14 cellular contexts compared by ENCODE assay signal in the genomic region with DNA sequence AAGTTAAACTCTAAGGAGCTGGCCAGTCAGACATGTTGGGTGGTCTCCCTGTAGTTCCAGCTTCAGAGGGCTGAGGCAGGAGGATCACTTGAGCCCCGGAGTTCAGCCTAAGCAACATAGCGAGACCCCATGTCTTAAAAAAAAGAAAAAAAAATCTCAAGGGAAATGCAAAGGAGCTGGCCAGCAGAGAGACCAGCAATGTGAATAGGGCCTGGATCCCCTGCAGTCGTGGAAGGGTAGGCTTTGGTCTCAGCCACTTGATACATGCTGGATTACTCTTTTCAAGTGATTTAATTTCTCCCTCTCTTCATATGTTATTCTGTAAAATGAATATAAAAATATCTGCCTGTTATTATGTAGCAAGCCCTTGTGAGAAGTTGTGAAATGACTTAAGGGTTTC.
"Had no signal": no experiment of that assay in that cellular context is flagged by ENCODE, and none has a peak within 500 bp of the region (broad histone marks: within the 10 kb centered on the region; RNA-seq: fewer than 3 reads in every experiment).

No MANE protein-coding gene starts in this region.

- H3K36me3 ChIP-seq: sigmoid colon had no signal

- H3K4me1 Mint-ChIP-seq: naive thymus-derived CD8-positive, alpha-beta T cell had no signal

- H3K9me3 ChIP-seq: mucosa of descending colon, sigmoid colon, stomach had no signal

- DNase-seq: effector CD8-positive, alpha-beta T cell; heart left ventricle; hippocampal formation; mucosa of descending colon; naive thymus-derived CD8-positive, alpha-beta T cell; posterior cingulate gyrus; sigmoid colon; stimulated activated CD4-positive, alpha-beta T cell treated with anti-CD3 and anti-CD28 coated beads, Interleukin-2, amount 100 ng/mL, for 24 hours; stimulated activated CD4-positive, alpha-beta T cell treated with anti-CD3 and anti-CD28 coated beads, Interleukin-4, amount 100 ng/mL, for 4 hours; stimulated activated naive CD4-positive, alpha-beta T cell; stomach; trophoblast cell had no signal

- H3K4me3 Mint-ChIP-seq: naive thymus-derived CD8-positive, alpha-beta T cell had no signal

- H3K27ac ChIP-seq: coronary artery, heart left ventricle, sigmoid colon, skin epidermis, stomach had no signal

- H3K27me3 Mint-ChIP-seq: naive thymus-derived CD8-positive, alpha-beta T cell had no signal

- H3K27ac Mint-ChIP-seq: naive thymus-derived CD8-positive, alpha-beta T cell had no signal

- H3K4me3 ChIP-seq: coronary artery, heart left ventricle, mucosa of descending colon, sigmoid colon, skin epidermis, stomach had no signal

- H3K4me1 ChIP-seq: heart left ventricle, stomach had no signal

- H3K27me3 ChIP-seq: heart left ventricle, sigmoid colon, stomach had no signal
